ENCODE assay signal across 8 cellular contexts in the genomic region with DNA sequence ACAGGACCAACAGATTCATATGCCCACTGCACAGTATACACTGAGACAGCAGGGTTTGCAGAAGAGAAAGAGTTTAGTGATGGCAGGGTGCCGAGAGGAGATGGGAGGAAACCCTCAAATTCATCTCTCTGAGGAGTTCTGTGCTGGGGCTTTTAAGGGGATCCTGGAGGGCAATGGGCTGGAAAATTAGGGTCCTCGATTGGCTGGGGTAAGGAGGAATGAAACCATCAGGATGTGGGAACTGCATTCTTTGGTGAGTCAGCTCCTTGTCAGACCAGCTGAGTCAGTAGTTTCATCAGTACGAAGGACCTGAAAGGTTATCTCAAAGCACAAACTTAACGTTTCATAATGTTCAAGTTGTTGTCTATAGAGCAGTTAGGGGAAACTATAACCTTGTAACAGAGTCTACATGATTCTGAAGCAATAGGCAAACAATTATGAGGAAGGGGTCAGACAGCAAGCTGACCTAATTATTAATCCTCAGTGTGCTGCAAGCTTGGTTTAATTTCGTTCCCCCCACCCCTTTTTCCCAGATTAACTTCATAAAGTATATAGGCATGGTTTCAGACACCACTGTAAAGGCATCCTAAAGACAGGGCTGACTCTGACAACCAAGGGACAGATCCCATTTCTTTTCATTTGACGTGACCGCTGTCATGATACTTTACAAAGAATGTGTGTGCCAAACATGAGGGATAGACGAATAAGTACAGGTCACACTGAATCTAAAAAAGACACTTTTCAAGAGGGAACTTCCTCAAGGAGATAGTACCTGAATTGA. TPM values are rescaled to one million over a fixed set of nuclear protein-coding genes. Genes with fewer than 3 reads are reported as not detected.
DNase-seq lines count a peak whose midpoint lies in the region; ATAC-seq, FAIRE-seq and TF ChIP-seq lines count a peak whose summit lies in the region.

No MANE protein-coding gene starts in this region.

- FAIRE-seq in D721Med (lab: Jason Lieb, UNC), result peak; percentile 29

- H3K4me3 Mint-ChIP-seq in mesothelial cell of epicardium, result peak overlapping the region; percentile 20

- H3K27ac ChIP-seq in brain microvascular endothelial cell, result peak overlapping the region; percentile 82

- peaks cover 2% of the 10 kb centered on the region for H3K36me3 ChIP-seq in brain microvascular endothelial cell (replicated peaks)

- H3K9me3 Mint-ChIP-seq in mesothelial cell of epicardium, result no peaks in the 10 kb centered on the region

- H3K4me3 ChIP-seq in LNCaP clone FGC (ENCODE audit: low read depth, low read length), result peak overlapping the region; percentile 77
- H3K4me3 ChIP-seq in brain microvascular endothelial cell (ENCODE audit: low read depth, low read length), result peak overlapping the region; percentile 57

- no peak for ATAC-seq in GM18870 (IDR thresholded peaks at IDR 0.05; ENCODE audit: unreplicated experiment)
- no peak for ATAC-seq in GM19023 (IDR thresholded peaks at IDR 0.05; ENCODE audit: unreplicated experiment)

- H3K27me3 ChIP-seq in brain microvascular endothelial cell (replicated peaks), result no peaks in the 10 kb centered on the region

- TF ChIP-seq CTCF in D721Med (IDR thresholded peaks at IDR 0.05; ENCODE audit: insufficient read depth, missing control alignments) (no peak), LNCaP clone FGC (IDR thresholded peaks at IDR 0.05; ENCODE audit: control insufficient read depth, extremely low read depth, insufficient read depth) (no peak), brain microvascular endothelial cell (IDR thresholded peaks at IDR 0.05; ENCODE audit: low read depth, low read length, missing control alignments) (no peak), mesothelial cell of epicardium (IDR thresholded peaks at IDR 0.05; ENCODE audit: unreplicated experiment) (no peak)

- in situ Hi-C loops in brain microvascular endothelial cell (cut with HindIII; ENCODE audit: low pct_ligation_motif_present, low sequenced_read_pairs), result no loop called here

- H3K36me3 Mint-ChIP-seq in mesothelial cell of epicardium, result no peaks in the 10 kb centered on the region

- peaks cover 29% of the 10 kb centered on the region for H3K4me1 Mint-ChIP-seq in mesothelial cell of epicardium

- H3K27ac Mint-ChIP-seq in mesothelial cell of epicardium, result peak overlapping the region; percentile 70

- no peak for DNase-seq in D721Med (ENCODE audit: insufficient read length, low spot score)
- no peak for DNase-seq in LNCaP clone FGC (ENCODE audit: low read depth)
- peak; percentile 87 for DNase-seq in brain microvascular endothelial cell
- no peak for DNase-seq in mesothelial cell of epicardium (ENCODE audit: low spot score in 2 of 2, unreplicated experiment in 2 of 2)
- DNase-seq in NCI-H128 (lab: John Stamatoyannopoulos, UW; ENCODE audit: unreplicated experiment), result no peak
- DNase-seq in NCI-H2196 treated with DMSO at 0.1 percent for 48 hours (lab: John Stamatoyannopoulos, UW; ENCODE audit: unreplicated experiment), result no peak

- no peaks in the 10 kb centered on the region for H3K27me3 Mint-ChIP-seq in mesothelial cell of epicardium (ENCODE audit: low read depth)

RNA-seq across cellular contexts. Expression of a gene that starts 1.5 kb away (rescaled TPM):
- 51.8 to 54.4 TPM (median 54.2 TPM) in 3 replicates for total RNA-seq in mesothelial cell of epicardium

RNA-seq across cellular contexts. Expression of a gene that starts 52.9 kb away (rescaled TPM):
- 93.8 to 105 TPM (median 94.1 TPM) in 3 replicates for total RNA-seq in mesothelial cell of epicardium
